ENCODE assay signal across 8 cellular contexts in the genomic region with DNA sequence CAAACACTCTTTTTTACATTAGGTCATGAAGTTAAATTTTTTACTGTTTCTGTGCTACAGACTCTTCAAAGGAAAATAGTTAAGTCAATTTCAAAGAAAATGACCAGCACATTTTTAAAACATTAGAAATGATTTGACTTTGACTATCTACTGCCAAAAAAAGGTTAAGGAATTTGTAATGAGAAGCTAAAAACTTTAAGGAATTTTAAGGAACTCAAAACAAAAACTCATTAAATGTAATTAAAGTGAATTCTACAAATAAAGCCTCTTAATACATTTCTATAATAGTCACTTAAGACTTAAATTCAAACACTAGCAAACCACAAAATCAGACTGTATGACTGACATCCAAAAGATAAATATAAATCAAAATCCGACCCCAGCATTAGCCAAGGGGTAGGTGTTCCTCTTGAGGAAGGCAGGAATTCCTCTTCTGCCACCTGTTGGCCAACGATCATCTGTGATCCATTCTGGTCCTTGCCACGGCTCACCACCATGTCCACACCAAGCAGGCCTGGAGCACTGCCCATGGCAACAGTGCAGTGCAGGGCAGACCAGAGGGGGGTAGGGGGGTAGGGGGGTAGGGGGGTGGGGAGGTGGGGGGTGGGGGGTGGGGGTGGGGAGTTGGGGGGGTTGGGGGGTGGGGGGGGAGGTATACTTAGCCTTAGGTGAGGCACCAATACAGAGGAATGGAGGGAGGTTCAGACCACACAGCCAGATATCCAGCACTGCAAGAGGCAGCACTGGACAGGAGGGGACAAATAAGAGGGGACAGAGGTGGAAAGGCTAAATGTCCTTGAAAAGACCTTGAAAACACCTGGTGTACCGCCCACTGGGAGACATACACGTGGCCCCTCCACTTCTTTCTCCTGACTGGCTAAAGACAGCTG. TPM values are rescaled to one million over a fixed set of nuclear protein-coding genes. Genes with fewer than 3 reads are reported as not detected.
DNase-seq lines count a peak whose midpoint lies in the region; ATAC-seq and TF ChIP-seq lines count a peak whose summit lies in the region.

No MANE protein-coding gene starts in this region.

- TF ChIP-seq CTCF in GM13976 (IDR thresholded peaks at IDR 0.05; ENCODE audit: borderline replicate concordance, control extremely low read depth, extremely low read depth, insufficient read depth, missing control alignments), result peak; percentile 6

- no peak for ATAC-seq in HG03439 (IDR thresholded peaks at IDR 0.05; ENCODE audit: unreplicated experiment)

- in situ Hi-C loops in ACHN (cut with HindIII; ENCODE audit: low pct_ligation_motif_present, low pct_unique_long_range_greater_than_20kb, low sequenced_read_pairs) (no loop called here), GM13976 (cut with MboI; ENCODE audit: low sequenced_read_pairs, unreplicated experiment) (loop anchor here (25.0 kb wide), 2 partner anchors 487 to 687 kb away; no protein-coding TSS in a partner anchor), SK-MEL-5 (cut with HindIII; ENCODE audit: low pct_unique_long_range_greater_than_20kb, low sequenced_read_pairs) (no loop called here)

- DNase-seq in ACHN (peak; percentile 31), GM13976 (ENCODE audit: low spot score) (peak; percentile 32), SK-MEL-5 (ENCODE audit: low read depth, low spot score) (peak; percentile 50), iPS-NIHi11 (ENCODE audit: low spot score) (peak; percentile 16), cortex of kidney (lab: John Stamatoyannopoulos, UW) (no peak), NCI-H446 treated with DMSO at 0.1 percent for 48 hours (lab: John Stamatoyannopoulos, UW) (no peak), ecto neural progenitor cell (ENCODE audit: low spot score) (no peak)

RNA-seq across cellular contexts. Expression of a gene that starts 2.1 kb away (rescaled TPM):
- 0.03 TPM in 1 of 2 replicates, not detected in the other for total RNA-seq in SK-MEL-5 (2014; rRNA removed; shearing (Covaris generic))
- polyA plus RNA-seq in SK-MEL-5 (2015; cell fraction: cytosol; rRNA removed), result not detected in 2 replicates
- 0.95 and 1.9 TPM in 2 replicates for polyA plus RNA-seq in SK-MEL-5 (2015; cell fraction: nucleus; rRNA removed)

Comparison
In these comparisons a context has a peak if more than half of its experiments do, and no peak if none do; other contexts are left out.
1. DNase-seq: peak in ACHN (single experiment), GM13976 (single experiment), SK-MEL-5 (single experiment) and iPS-NIHi11 (single experiment); none in cortex of kidney (single experiment), NCI-H446 treated with DMSO at 0.1 percent for 48 hours (single experiment) and ecto neural progenitor cell (single experiment).